In genomic region chr17:58631523-58632323, GRCh38 we compare ENCODE assay signal across 8 cellular contexts.
DNase-seq lines count a peak whose midpoint lies in the region; ATAC-seq, FAIRE-seq and TF ChIP-seq lines count a peak whose summit lies in the region.

No MANE protein-coding gene starts in this region.

- H3K36me3 Mint-ChIP-seq in activated CD4-positive, alpha-beta T cell treated with anti-CD3 and anti-CD28 coated beads for 36 hours (ENCODE audit: low read depth), result no peaks in the 10 kb centered on the region

- DNase-seq in AG20443 (ENCODE audit: low spot score) (peak; percentile 91), NCI-H510A treated with DMSO at 0.1 percent for 48 hours (lab: John Stamatoyannopoulos, UW) (peak; percentile 98)
- peak; percentile 96 for DNase-seq in activated CD4-positive, alpha-beta T cell treated with anti-CD3 and anti-CD28 coated beads for 36 hours
- peak; percentile 78 to 89 for DNase-seq in stimulated activated CD4-positive, alpha-beta T cell treated with anti-CD3 and anti-CD28 coated beads, Interleukin-1b, Interleukin-23, amount 100 ng/mL, for 1 hour (ENCODE audit: low read depth in 2 of 2)

- no peak overlapping the region for H3K27ac Mint-ChIP-seq in activated CD4-positive, alpha-beta T cell treated with anti-CD3 and anti-CD28 coated beads for 36 hours

- H3K4me1 Mint-ChIP-seq in activated CD4-positive, alpha-beta T cell treated with anti-CD3 and anti-CD28 coated beads for 36 hours, result peaks cover 3% of the 10 kb centered on the region

- CTCF ChIA-PET in activated CD4-positive, alpha-beta T cell treated with anti-CD3 and anti-CD28 coated beads for 36 hours (lab: Charles Lee), result interaction anchor here (0.6 to 2.4 kb wide), 9 partner anchors 9 to 314 kb away, joined by 3 to 12 read pairs (median 4); partner anchors contain the start of gene MTMR4

- no peaks in the 10 kb centered on the region for H3K27me3 ChIP-seq in layer of hippocampus (ENCODE audit: control insufficient read depth, insufficient read depth, low read length)

- intact Hi-C loops in activated CD4-positive, alpha-beta T cell treated with anti-CD3 and anti-CD28 coated beads for 36 hours (cut with DNase I, micrococcal nuclease), result loop anchor here (1.0 to 10.0 kb wide), 11 partner anchors 28 to 624 kb away; partner anchors contain the start of genes RAD51C (in 2 of the 2), TEX14 (in 2 of the 2), SRSF1 (in 1 of the 2) and TRIM37 (in 1 of the 2)

- peak; percentile 10 for FAIRE-seq in colon (lab: Jason Lieb, UNC)

- TF ChIP-seq POLR2A in GM19193 (IDR thresholded peaks at IDR 0.05; ENCODE audit: extremely low read depth, insufficient read depth, insufficient read length), result peak; percentile 99

- ATAC-seq in HG03378 (IDR thresholded peaks at IDR 0.05; ENCODE audit: unreplicated experiment), result peak; percentile 80
- peak; percentile 97 for ATAC-seq in activated CD4-positive, alpha-beta T cell treated with anti-CD3 and anti-CD28 coated beads for 36 hours

- H3K9me3 Mint-ChIP-seq in activated CD4-positive, alpha-beta T cell treated with anti-CD3 and anti-CD28 coated beads for 36 hours (ENCODE audit: low read depth), result no peaks in the 10 kb centered on the region

- H3K4me3 Mint-ChIP-seq in activated CD4-positive, alpha-beta T cell treated with anti-CD3 and anti-CD28 coated beads for 36 hours, result no peak overlapping the region

- peak overlapping the region; percentile 88 for H3K27ac ChIP-seq in layer of hippocampus (ENCODE audit: low read depth, low read length)

- H3K27me3 Mint-ChIP-seq in activated CD4-positive, alpha-beta T cell treated with anti-CD3 and anti-CD28 coated beads for 36 hours, result no peaks in the 10 kb centered on the region

- POLR2A ChIA-PET in activated CD4-positive, alpha-beta T cell treated with anti-CD3 and anti-CD28 coated beads for 36 hours (lab: Charles Lee), result interaction anchor here (0.6 to 3.5 kb wide), 72 partner anchors 9 to 1333 kb away, joined by 3 to 421 read pairs (median 5); partner anchors contain the start of genes CLTC, MTMR4, PPM1E and PRR11

Comparison
In these comparisons a context has a peak if more than half of its experiments do, and no peak if none do; other contexts are left out.
1. Peak in every context shown above with its lines: DNase-seq, ATAC-seq and H3K27ac ChIP-seq.